ENCODE assay signal across 13 cellular contexts in the genomic region with DNA sequence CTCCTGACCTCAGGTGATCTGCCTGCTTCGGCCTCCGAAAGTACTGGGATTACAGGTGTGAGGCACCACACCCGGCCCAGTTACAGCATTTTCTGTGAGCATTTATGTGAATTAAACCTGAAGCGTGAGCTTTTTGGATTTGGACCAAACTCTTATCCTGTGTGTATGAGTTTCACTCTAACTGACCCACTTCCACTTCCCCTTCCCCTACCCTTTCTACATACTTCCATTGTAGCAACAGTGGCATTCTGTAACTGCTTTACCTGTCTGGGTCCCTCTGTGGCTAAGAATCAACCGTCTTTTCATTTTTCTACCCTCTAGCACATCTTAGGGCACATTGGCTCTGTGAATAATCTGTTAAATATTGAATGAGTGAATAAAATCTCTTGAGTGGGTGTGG. TPM values are rescaled to one million over a fixed set of nuclear protein-coding genes. Genes with fewer than 3 reads are reported as not detected.
DNase-seq lines count a peak whose midpoint lies in the region; ATAC-seq and TF ChIP-seq lines count a peak whose summit lies in the region.
"Had no signal": no experiment of that assay in that cellular context is flagged by ENCODE, and none has a peak within 500 bp of the region (broad histone marks: within the 10 kb centered on the region; RNA-seq: fewer than 3 reads in every experiment).

No MANE protein-coding gene starts in this region.

- peaks cover 14% of the 10 kb centered on the region for H3K36me3 Mint-ChIP-seq in T-helper 1 cell treated with Interleukin-12 subunit alpha and Interleukin-12 subunit beta and Interleukin-4 antibody, amounts not matched to agents 30 μg/mL and 1 μg/mL, for 36 hours (ENCODE audit: low read depth)

- H3K4me1 ChIP-seq in spleen (peaks cover 6 to 57% (median 33%) of the 10 kb centered on the region in 6 donors), BE2C (peaks cover 38% of the 10 kb centered on the region)

- intact Hi-C loops in spleen (cut with DNase I; ENCODE audit: low total_unique reads), result no loop called here

- TF ChIP-seq CTCF in spleen (IDR thresholded peaks at IDR 0.05 in 8 of 11, conservative IDR thresholded peaks at IDR 0.05 in 3 of 11), result no peak
- no peak for TF ChIP-seq CTCF in BE2C (IDR thresholded peaks at IDR 0.05; ENCODE audit: low read depth, low read length)

- no peaks in the 10 kb centered on the region for H3K27me3 ChIP-seq in spleen (replicated peaks in 1 of 7)
- no peaks in the 10 kb centered on the region for H3K27me3 ChIP-seq in BE2C
- H3K27me3 ChIP-seq: tibial nerve had no signal

- no peak overlapping the region for H3K4me3 Mint-ChIP-seq in T-helper 1 cell treated with Interleukin-12 subunit alpha and Interleukin-12 subunit beta and Interleukin-4 antibody, amounts not matched to agents 30 μg/mL and 1 μg/mL, for 36 hours
- H3K4me3 Mint-ChIP-seq: central memory CD8-positive, alpha-beta T cell; natural killer cell treated with Interleukin-12 subunit alpha and Interleukin-12 subunit beta and Interleukin-15 and Interleukin-18, amount 100 ng/mL, for 72 hours had no signal

- peak overlapping the region in 1 of 8 donors; percentile 12 for H3K4me3 ChIP-seq in spleen
- H3K4me3 ChIP-seq in BE2C (ENCODE audit: low read depth, low read length), result no peak overlapping the region
- H3K4me3 ChIP-seq: tibial nerve had no signal

- H3K36me3 ChIP-seq in spleen (no peaks in the 10 kb centered on the region), BE2C (no peaks in the 10 kb centered on the region; the same call in 1 of the 2 replicates)
- H3K36me3 ChIP-seq: tibial nerve had no signal

- no peak for TF ChIP-seq POLR2A in spleen (IDR thresholded peaks at IDR 0.05)

- H3K27me3 Mint-ChIP-seq in T-helper 1 cell treated with Interleukin-12 subunit alpha and Interleukin-12 subunit beta and Interleukin-4 antibody, amounts not matched to agents 30 μg/mL and 1 μg/mL, for 36 hours (ENCODE audit: low read depth), result peaks cover 5% of the 10 kb centered on the region
- H3K27me3 Mint-ChIP-seq: natural killer cell treated with Interleukin-12 subunit alpha and Interleukin-12 subunit beta and Interleukin-15 and Interleukin-18, amount 100 ng/mL, for 72 hours had no signal

- no peak for DNase-seq in T-helper 1 cell
- DNase-seq in SKM-1 treated with dmso at 0.1 percent for 144 hours (lab: John Stamatoyannopoulos, UW; ENCODE audit: unreplicated experiment), result peak; percentile 42
- DNase-seq in spleen, result no peak
- no peak for DNase-seq in NCI-H774 (lab: John Stamatoyannopoulos, UW)
- DNase-seq in BE2C, result no peak
- no peak for DNase-seq in COR-L47 (lab: John Stamatoyannopoulos, UW)
- DNase-seq: DMS 273 treated with DMSO at 0.1 percent for 48 hours, left cardiac atrium had no signal

- WGBS in spleen, 5 donors, result 48 to 75% (median 61%) methylated on average over 5 of the region's 5 CpGs

- peak overlapping the region; percentile 61 for H3K27ac Mint-ChIP-seq in T-helper 1 cell treated with Interleukin-12 subunit alpha and Interleukin-12 subunit beta and Interleukin-4 antibody, amounts not matched to agents 30 μg/mL and 1 μg/mL, for 36 hours

- peaks cover 10% of the 10 kb centered on the region for H3K9me3 Mint-ChIP-seq in T-helper 1 cell treated with Interleukin-12 subunit alpha and Interleukin-12 subunit beta and Interleukin-4 antibody, amounts not matched to agents 30 μg/mL and 1 μg/mL, for 36 hours

- peak; percentile 44 for ATAC-seq in GM21390 (IDR thresholded peaks at IDR 0.05; ENCODE audit: unreplicated experiment)
- ATAC-seq: natural killer cell treated with Interleukin-12 subunit alpha and Interleukin-12 subunit beta and Interleukin-15 and Interleukin-18, amount 100 ng/mL, for 72 hours had no signal

- H3K9me3 ChIP-seq in spleen, result no peaks in the 10 kb centered on the region
- no peaks in the 10 kb centered on the region for H3K9me3 ChIP-seq in BE2C
- H3K9me3 ChIP-seq: tibial nerve had no signal

- H3K4me1 Mint-ChIP-seq in T-helper 1 cell treated with Interleukin-12 subunit alpha and Interleukin-12 subunit beta and Interleukin-4 antibody, amounts not matched to agents 30 μg/mL and 1 μg/mL, for 36 hours (ENCODE audit: low read depth), result peaks cover 29% of the 10 kb centered on the region
- H3K4me1 Mint-ChIP-seq: central memory CD8-positive, alpha-beta T cell had no signal

- peak overlapping the region in 7 of 8 donors; percentile 21 to 81 (median 59) for H3K27ac ChIP-seq in spleen

RNA-seq across cellular contexts. Expression of a gene that starts 16.2 kb away (rescaled TPM):
- 10 to 100 TPM; 20.6 to 30.0 (median 26.1) TPM for total RNA-seq in spleen
- polyA plus RNA-seq in spleen, result 1 to 10 TPM in 2 of 3 donors, under 1 TPM in 1; 0.80 to 2.6 (median 1.7) TPM
- 22.6 TPM for polyA plus RNA-seq in BE2C (2012; ENCODE audit: insufficient read depth, insufficient read length, low read depth)
